Comparison of ENCODE assay signal across 1 cellular context in genomic region chr5:155699385-155699784, GRCh38.
TF ChIP-seq lines count a peak whose summit lies in the region.

No MANE protein-coding gene starts in this region.

TF ChIP-seq in H1, 55 proteins besides CTCF, POLR2A, EP300 and RAD21 (continued from another document):
- no peak for TF ChIP-seq E2F6 (IDR thresholded peaks at IDR 0.05)
- no peak for TF ChIP-seq ASH2L (IDR thresholded peaks at IDR 0.05; ENCODE audit: low read length)
- no peak for TF ChIP-seq RNF2 (IDR thresholded peaks at IDR 0.05; ENCODE audit: borderline replicate concordance, low read depth, low read length, missing control alignments, poor library complexity, severe bottlenecking)
- no peak for TF ChIP-seq RXRA (IDR thresholded peaks at IDR 0.05; ENCODE audit: insufficient read depth, low read depth, low read length)
- TF ChIP-seq HDAC6 (IDR thresholded peaks at IDR 0.05; ENCODE audit: low read depth, low read length): no peak
- TF ChIP-seq CREB1 (IDR thresholded peaks at IDR 0.05): no peak
- TF ChIP-seq RBBP5 (IDR thresholded peaks at IDR 0.05; ENCODE audit: borderline replicate concordance, low read depth, low read length): no peak
- no peak for TF ChIP-seq CHD7 (IDR thresholded peaks at IDR 0.05; ENCODE audit: insufficient replicate concordance, low read length)
- TF ChIP-seq CHD2 (IDR thresholded peaks at IDR 0.05; ENCODE audit: low read length): no peak
- TF ChIP-seq HDAC2 (IDR thresholded peaks at IDR 0.05; ENCODE audit: borderline replicate concordance in 1 of 2, low read depth in 2 of 2, low read length in 2 of 2): no peak
- TF ChIP-seq EZH2 (IDR thresholded peaks at IDR 0.05; ENCODE audit: low read depth, low read length, severe bottlenecking): no peak
- TF ChIP-seq TAF7 (optimal IDR thresholded peaks at IDR 0.05; ENCODE audit: borderline replicate concordance, low read depth, low read length): no peak
- TF ChIP-seq JUND (IDR thresholded peaks at IDR 0.05; ENCODE audit: low read length): no peak
- TF ChIP-seq NRF1 (IDR thresholded peaks at IDR 0.05; ENCODE audit: low read depth, low read length): no peak
- TF ChIP-seq SIN3A (conservative IDR thresholded peaks at IDR 0.05 in 1 of 2, IDR thresholded peaks at IDR 0.05 in 1 of 2; ENCODE audit: low read depth in 1 of 2, low read length in 2 of 2): no peak
- TF ChIP-seq ZNF274 (IDR thresholded peaks at IDR 0.05; ENCODE audit: borderline replicate concordance, extremely low read depth, low read length): no peak
- no peak for TF ChIP-seq BRCA1 (IDR thresholded peaks at IDR 0.05; ENCODE audit: low read depth, low read length)
- TF ChIP-seq POU5F1 (IDR thresholded peaks at IDR 0.05; ENCODE audit: low read depth, low read length): no peak
